In genomic region chr18:35827275-35827929, GRCh38 we compare ENCODE assay signal across 14 cellular contexts.
A peak's percentile ranks its signal among the peaks of the same experiment; 100 is the strongest.
DNase-seq lines count a peak whose midpoint lies in the region; ATAC-seq and TF ChIP-seq lines count a peak whose summit lies in the region.
"Had no signal": no experiment of that assay in that cellular context is flagged by ENCODE, and none has a peak within 500 bp of the region (broad histone marks: within the 10 kb centered on the region; RNA-seq: fewer than 3 reads in every experiment).

No MANE protein-coding gene starts in this region.

- intact Hi-C loops in activated CD8-positive, alpha-beta T cell treated with anti-CD3 and anti-CD28 coated beads for 36 hours (cut with micrococcal nuclease) = no loop called here
- intact Hi-C loops in PC-3 (cut with micrococcal nuclease) = no loop called here

- H3K4me3 Mint-ChIP-seq in activated CD8-positive, alpha-beta T cell treated with anti-CD3 and anti-CD28 coated beads for 36 hours = no peak overlapping the region
- no peak overlapping the region for H3K4me3 Mint-ChIP-seq in activated CD8-positive, alpha-beta T cell treated with anti-CD3 and anti-CD28 coated beads, Interleukin-2, amount 10 ng/mL, durations not matched to agents 7 days and 5 days
- H3K4me3 Mint-ChIP-seq in progenitor cell of endocrine pancreas (ENCODE audit: low read depth) = no peak overlapping the region

- ATAC-seq in activated CD8-positive, alpha-beta T cell treated with anti-CD3 and anti-CD28 coated beads for 36 hours = peak; percentile 87
- no peak for ATAC-seq in activated CD8-positive, alpha-beta T cell treated with anti-CD3 and anti-CD28 coated beads, Interleukin-2, amount 10 ng/mL, durations not matched to agents 7 days and 5 days
- ATAC-seq in PC-3 = no peak

- H3K4me2 ChIP-seq in PC-3 (ENCODE audit: low read length) = no peak overlapping the region
- H3K4me2 ChIP-seq: KMS-11 had no signal

- H3K79me2 ChIP-seq in PC-3 (ENCODE audit: low read length) = no peaks in the 10 kb centered on the region

- H3K27me3 Mint-ChIP-seq in activated CD8-positive, alpha-beta T cell treated with anti-CD3 and anti-CD28 coated beads for 36 hours = peaks cover 22% of the 10 kb centered on the region
- H3K27me3 Mint-ChIP-seq in activated CD8-positive, alpha-beta T cell treated with anti-CD3 and anti-CD28 coated beads, Interleukin-2, amount 10 ng/mL, durations not matched to agents 7 days and 5 days (ENCODE audit: low read depth) = peaks cover 3% of the 10 kb centered on the region
- H3K27me3 Mint-ChIP-seq in progenitor cell of endocrine pancreas = no peaks in the 10 kb centered on the region

- no peak for TF ChIP-seq CTCF in activated CD8-positive, alpha-beta T cell treated with anti-CD3 and anti-CD28 coated beads for 36 hours (IDR thresholded peaks at IDR 0.05)
- TF ChIP-seq CTCF in PC-3 (conservative IDR thresholded peaks at IDR 0.05; ENCODE audit: low read depth, low read length) (no peak), progenitor cell of endocrine pancreas (IDR thresholded peaks at IDR 0.05; ENCODE audit: unreplicated experiment) (no peak)

- peaks cover 17% of the 10 kb centered on the region for H3K9me3 ChIP-seq in HUES64 (ENCODE audit: insufficient read depth, low read depth, low read length)
- H3K9me3 ChIP-seq in PC-3 (ENCODE audit: low read length) = no peaks in the 10 kb centered on the region

- POLR2A ChIA-PET in activated CD8-positive, alpha-beta T cell treated with anti-CD3 and anti-CD28 coated beads for 36 hours (lab: Charles Lee) = no interaction called here
- POLR2A ChIA-PET in activated CD8-positive, alpha-beta T cell treated with anti-CD3 and anti-CD28 coated beads, Interleukin-2, amount 10 ng/mL, durations not matched to agents 7 days and 5 days (lab: Charles Lee) = no interaction called here
- POLR2A ChIA-PET in PC-3 (lab: Charles Lee; ENCODE audit: unreplicated experiment) = no interaction called here

- DNase-seq in activated CD8-positive, alpha-beta T cell treated with anti-CD3 and anti-CD28 coated beads for 36 hours = no peak
- no peak for DNase-seq in activated CD8-positive, alpha-beta T cell treated with anti-CD3 and anti-CD28 coated beads, Interleukin-2, amount 10 ng/mL, durations not matched to agents 7 days and 5 days
- DNase-seq in PC-3 = peak; percentile 27
- DNase-seq in progenitor cell of endocrine pancreas (ENCODE audit: low spot score, unreplicated experiment) = no peak
- DNase-seq in T-helper 1 cell = no peak
- DNase-seq in activated CD4-positive, alpha-beta T cell treated with anti-CD3 and anti-CD28 coated beads for 4 hours = no peak
- no peak for DNase-seq in activated gamma-delta T cell (lab: John Stamatoyannopoulos, UW)
- DNase-seq: activated CD8-positive, alpha-beta memory T cell treated with anti-CD3 and anti-CD28 coated beads, Interleukin-2, amount 50 U/mL, for 4 hours; anterior cingulate cortex; lower lobe of right lung; NCI-H2171 treated with DMSO at 0.1 percent for 48 hours; Right ventricle myocardium superior had no signal

- no peaks in the 10 kb centered on the region for H3F3A ChIP-seq in PC-3 (ENCODE audit: low read length, unreplicated experiment)

- H3K9ac ChIP-seq in HUES64 (ENCODE audit: low read depth, low read length) = peak overlapping the region; percentile 42
- no peak overlapping the region for H3K9ac ChIP-seq in PC-3 (ENCODE audit: low read length)
- H3K9ac ChIP-seq: KMS-11 had no signal

- H3K27me3 ChIP-seq in HUES64 (ENCODE audit: insufficient read depth, low read length) = no peaks in the 10 kb centered on the region
- no peaks in the 10 kb centered on the region for H3K27me3 ChIP-seq in PC-3 (ENCODE audit: low read length)

- H3K9me2 ChIP-seq in PC-3 (replicated peaks; ENCODE audit: low read length) = no peaks in the 10 kb centered on the region

- H2AFZ ChIP-seq in PC-3 (ENCODE audit: low read length) = no peak overlapping the region

- H3K9me3 Mint-ChIP-seq in activated CD8-positive, alpha-beta T cell treated with anti-CD3 and anti-CD28 coated beads for 36 hours = peaks cover 16% of the 10 kb centered on the region
- H3K9me3 Mint-ChIP-seq in activated CD8-positive, alpha-beta T cell treated with anti-CD3 and anti-CD28 coated beads, Interleukin-2, amount 10 ng/mL, durations not matched to agents 7 days and 5 days (ENCODE audit: insufficient read depth) = no peaks in the 10 kb centered on the region
- H3K9me3 Mint-ChIP-seq in progenitor cell of endocrine pancreas (ENCODE audit: low read depth) = peaks cover 28% of the 10 kb centered on the region

- H3K36me3 ChIP-seq in HUES64 (ENCODE audit: insufficient read depth, low read length) (peaks cover 7% of the 10 kb centered on the region; the same call in 1 of the 2 replicates), PC-3 (ENCODE audit: low read depth, low read length) (no peaks in the 10 kb centered on the region)
- H3K36me3 ChIP-seq: lower lobe of right lung had no signal

- peaks cover 32% of the 10 kb centered on the region for H3K4me1 ChIP-seq in HUES64 (ENCODE audit: insufficient read depth, low read length)
- H3K4me1 ChIP-seq in PC-3 (ENCODE audit: insufficient read depth, low read length) = no peaks in the 10 kb centered on the region; the same call in 1 of the 2 replicates

- CTCF ChIA-PET in activated CD8-positive, alpha-beta T cell treated with anti-CD3 and anti-CD28 coated beads for 36 hours (lab: Charles Lee) = no interaction called here
- CTCF ChIA-PET in activated CD8-positive, alpha-beta T cell treated with anti-CD3 and anti-CD28 coated beads, Interleukin-2, amount 10 ng/mL, durations not matched to agents 7 days and 5 days (lab: Charles Lee) = no interaction called here
- CTCF ChIA-PET in PC-3 (lab: Charles Lee) = no interaction called here

- H3K27ac Mint-ChIP-seq in activated CD8-positive, alpha-beta T cell treated with anti-CD3 and anti-CD28 coated beads for 36 hours = no peak overlapping the region
- no peak overlapping the region for H3K27ac Mint-ChIP-seq in activated CD8-positive, alpha-beta T cell treated with anti-CD3 and anti-CD28 coated beads, Interleukin-2, amount 10 ng/mL, durations not matched to agents 7 days and 5 days
- peak overlapping the region; percentile 47 for H3K27ac Mint-ChIP-seq in progenitor cell of endocrine pancreas

- H3K36me3 Mint-ChIP-seq in activated CD8-positive, alpha-beta T cell treated with anti-CD3 and anti-CD28 coated beads for 36 hours (ENCODE audit: low read depth) = peaks cover 4% of the 10 kb centered on the region
- H3K36me3 Mint-ChIP-seq in activated CD8-positive, alpha-beta T cell treated with anti-CD3 and anti-CD28 coated beads, Interleukin-2, amount 10 ng/mL, durations not matched to agents 7 days and 5 days (ENCODE audit: low read depth) = no peaks in the 10 kb centered on the region
- peaks cover 4% of the 10 kb centered on the region for H3K36me3 Mint-ChIP-seq in progenitor cell of endocrine pancreas (ENCODE audit: insufficient read depth)

- H3K27ac ChIP-seq in HUES64 (ENCODE audit: low read depth, low read length) (peak overlapping the region; percentile 95), PC-3 (ENCODE audit: low read length) (no peak overlapping the region)
- H3K27ac ChIP-seq: KMS-11, lower lobe of right lung had no signal

- H3K4me3 ChIP-seq in HUES64 (ENCODE audit: low read length) = no peak overlapping the region
- no peak overlapping the region for H3K4me3 ChIP-seq in PC-3 (ENCODE audit: low read length)
- H3K4me3 ChIP-seq: lower lobe of right lung had no signal

- H4K20me1 ChIP-seq in PC-3 (ENCODE audit: low read length) = no peaks in the 10 kb centered on the region

- no TSS peak for BruUV-seq in PC-3 (replicated peaks; lab: Mats Ljungman, UMichigan)

- H3K4me1 Mint-ChIP-seq in activated CD8-positive, alpha-beta T cell treated with anti-CD3 and anti-CD28 coated beads for 36 hours (ENCODE audit: low read depth) = peaks cover 3% of the 10 kb centered on the region
- H3K4me1 Mint-ChIP-seq in activated CD8-positive, alpha-beta T cell treated with anti-CD3 and anti-CD28 coated beads, Interleukin-2, amount 10 ng/mL, durations not matched to agents 7 days and 5 days (ENCODE audit: low read depth) = no peaks in the 10 kb centered on the region
- H3K4me1 Mint-ChIP-seq in progenitor cell of endocrine pancreas (ENCODE audit: low read depth) = peaks cover 7% of the 10 kb centered on the region
